ENCODE assay signal across 31 cellular contexts in genomic region chr13:99536023-99536422, GRCh38.
"Had no signal": no experiment of that assay in that cellular context is flagged by ENCODE, and none has a peak within 500 bp of the region (broad histone marks: within the 10 kb centered on the region; RNA-seq: fewer than 3 reads in every experiment).

No MANE protein-coding gene starts in this region.

- H3K4me1 ChIP-seq: body of pancreas, esophagus muscularis mucosa, foreskin keratinocyte, gastrocnemius medialis, heart left ventricle had no signal

- ATAC-seq: activated CD8-positive, alpha-beta T cell treated with anti-CD3 and anti-CD28 coated beads for 36 hours; activated naive CD8-positive, alpha-beta T cell treated with anti-CD3 and anti-CD28 coated beads, Interleukin-2, amount 50 U/mL, for 24 hours; body of pancreas; effector memory CD8-positive, alpha-beta T cell; foreskin keratinocyte; gastrocnemius medialis; heart left ventricle; WTC11 had no signal

- H3K27ac ChIP-seq: adrenal gland, body of pancreas, esophagus muscularis mucosa, foreskin keratinocyte, gastrocnemius medialis, heart left ventricle, VCaP had no signal

- H3K27me3 ChIP-seq: adrenal gland, body of pancreas, esophagus muscularis mucosa, foreskin keratinocyte, gastrocnemius medialis, heart left ventricle had no signal

- DNase-seq: activated CD4-positive, alpha-beta T cell treated with anti-CD3 and anti-CD28 coated beads for 48 hours; activated CD4-positive, alpha-beta T cell treated with anti-CD3 and anti-CD28 coated beads, Interleukin-2, amount 50 U/mL, for 1 hour; activated CD4-positive, alpha-beta T cell treated with anti-CD3 and anti-CD28 coated beads, Interleukin-2, amount 50 U/mL, for 48 hours; activated CD8-positive, alpha-beta memory T cell treated with anti-CD3 and anti-CD28 coated beads for 24 hours; activated CD8-positive, alpha-beta T cell treated with anti-CD3 and anti-CD28 coated beads for 36 hours; activated effector memory CD4-positive, alpha-beta T cell treated with anti-CD3 and anti-CD28 coated beads, Interleukin-2, amount 50 U/mL, for 16 hours; activated naive CD4-positive, alpha-beta T cell treated with anti-CD3 and anti-CD28 coated beads for 36 hours; activated naive CD8-positive, alpha-beta T cell treated with anti-CD3 and anti-CD28 coated beads for 36 hours; activated naive CD8-positive, alpha-beta T cell treated with anti-CD3 and anti-CD28 coated beads, Interleukin-2, amount 50 U/mL, for 24 hours; activated T-cell treated with anti-CD3 and anti-CD28 coated beads, Interleukin-2, amount 50 U/mL, for 1 hour; activated T-cell treated with anti-CD3 and anti-CD28 coated beads, Interleukin-2, amount 50 U/mL, for 48 hours; adrenal gland; amygdala; aorta; body of pancreas; caudate nucleus; cortex of kidney; dermis blood vessel endothelial cell; effector CD4-positive, alpha-beta T cell; effector memory CD8-positive, alpha-beta T cell; erythroblast; foreskin keratinocyte; gastrocnemius medialis; glutamatergic neuron; heart left ventricle; T-helper 1 cell; T-helper 2 cell had no signal

- FAIRE-seq: colon had no signal

- H3K9me3 ChIP-seq: adrenal gland, body of pancreas, esophagus muscularis mucosa, gastrocnemius medialis, heart left ventricle had no signal

- H3K4me3 ChIP-seq: adrenal gland, body of pancreas, esophagus muscularis mucosa, gastrocnemius medialis, heart left ventricle had no signal
